1 cellular context compared by ENCODE assay signal in the genomic region with DNA sequence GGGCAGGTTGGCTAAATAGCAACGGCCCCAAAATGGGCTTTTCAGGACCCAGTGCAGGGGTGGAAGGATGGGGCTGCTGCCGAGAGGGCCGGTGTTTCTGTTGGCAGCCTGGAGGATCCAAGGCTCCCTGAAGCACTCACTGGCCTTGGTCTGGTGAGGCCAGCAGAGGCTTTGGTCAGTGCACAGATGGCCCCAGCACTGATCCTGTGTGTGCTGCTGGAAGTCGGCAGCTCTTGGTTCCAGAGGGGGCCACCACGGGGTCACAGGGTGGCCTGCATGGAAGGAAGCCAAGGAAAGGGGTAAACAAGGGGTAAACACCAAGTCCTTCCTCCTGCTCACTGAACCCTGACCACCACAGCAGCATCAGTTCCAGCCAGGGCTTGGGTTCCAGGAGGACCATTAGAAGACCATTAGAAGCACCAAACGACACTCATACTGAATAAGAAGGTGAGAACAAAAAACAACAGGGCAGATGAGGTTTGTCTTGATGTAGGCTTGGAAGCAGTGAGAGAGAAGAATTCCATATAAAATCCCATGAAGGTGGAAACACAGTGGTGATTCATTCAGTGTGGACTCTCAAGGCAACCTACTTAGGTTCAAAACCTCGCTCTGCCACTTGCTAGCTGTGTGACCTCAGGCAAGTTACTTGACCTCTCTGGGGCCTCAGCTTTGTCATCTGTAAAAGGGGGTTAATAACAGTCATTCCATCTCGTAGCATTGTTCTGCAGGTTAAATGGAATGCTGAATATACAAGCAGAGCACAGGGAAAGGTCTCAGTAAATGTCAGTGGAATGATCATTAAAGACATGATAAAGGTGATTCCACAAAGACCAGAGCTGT.
TF ChIP-seq lines count a peak whose summit lies in the region.

No MANE protein-coding gene starts in this region.

TF ChIP-seq in WTC11, 78 proteins besides CTCF, POLR2A, EP300 and RAD21 (continued from another document):
- TF ChIP-seq, protein P1, sequence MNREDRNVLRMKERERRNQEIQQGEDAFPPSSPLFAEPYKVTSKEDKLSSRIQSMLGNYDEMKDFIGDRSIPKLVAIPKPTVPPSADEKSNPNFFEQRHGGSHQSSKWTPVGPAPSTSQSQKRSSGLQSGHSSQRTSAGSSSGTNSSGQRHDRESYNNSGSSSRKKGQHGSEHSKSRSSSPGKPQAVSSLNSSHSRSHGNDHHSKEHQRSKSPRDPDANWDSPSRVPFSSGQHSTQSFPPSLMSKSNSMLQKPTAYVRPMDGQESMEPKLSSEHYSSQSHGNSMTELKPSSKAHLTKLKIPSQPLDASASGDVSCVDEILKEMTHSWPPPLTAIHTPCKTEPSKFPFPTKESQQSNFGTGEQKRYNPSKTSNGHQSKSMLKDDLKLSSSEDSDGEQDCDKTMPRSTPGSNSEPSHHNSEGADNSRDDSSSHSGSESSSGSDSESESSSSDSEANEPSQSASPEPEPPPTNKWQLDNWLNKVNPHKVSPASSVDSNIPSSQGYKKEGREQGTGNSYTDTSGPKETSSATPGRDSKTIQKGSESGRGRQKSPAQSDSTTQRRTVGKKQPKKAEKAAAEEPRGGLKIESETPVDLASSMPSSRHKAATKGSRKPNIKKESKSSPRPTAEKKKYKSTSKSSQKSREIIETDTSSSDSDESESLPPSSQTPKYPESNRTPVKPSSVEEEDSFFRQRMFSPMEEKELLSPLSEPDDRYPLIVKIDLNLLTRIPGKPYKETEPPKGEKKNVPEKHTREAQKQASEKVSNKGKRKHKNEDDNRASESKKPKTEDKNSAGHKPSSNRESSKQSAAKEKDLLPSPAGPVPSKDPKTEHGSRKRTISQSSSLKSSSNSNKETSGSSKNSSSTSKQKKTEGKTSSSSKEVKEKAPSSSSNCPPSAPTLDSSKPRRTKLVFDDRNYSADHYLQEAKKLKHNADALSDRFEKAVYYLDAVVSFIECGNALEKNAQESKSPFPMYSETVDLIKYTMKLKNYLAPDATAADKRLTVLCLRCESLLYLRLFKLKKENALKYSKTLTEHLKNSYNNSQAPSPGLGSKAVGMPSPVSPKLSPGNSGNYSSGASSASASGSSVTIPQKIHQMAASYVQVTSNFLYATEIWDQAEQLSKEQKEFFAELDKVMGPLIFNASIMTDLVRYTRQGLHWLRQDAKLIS (CRISPR knock-in tag; IDR thresholded peaks at IDR 0.05; ENCODE audit: borderline replicate concordance): no peak
- TF ChIP-seq, protein P2, sequence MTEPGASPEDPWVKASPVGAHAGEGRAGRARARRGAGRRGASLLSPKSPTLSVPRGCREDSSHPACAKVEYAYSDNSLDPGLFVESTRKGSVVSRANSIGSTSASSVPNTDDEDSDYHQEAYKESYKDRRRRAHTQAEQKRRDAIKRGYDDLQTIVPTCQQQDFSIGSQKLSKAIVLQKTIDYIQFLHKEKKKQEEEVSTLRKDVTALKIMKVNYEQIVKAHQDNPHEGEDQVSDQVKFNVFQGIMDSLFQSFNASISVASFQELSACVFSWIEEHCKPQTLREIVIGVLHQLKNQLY (CRISPR knock-in tag; IDR thresholded peaks at IDR 0.05): no peak
- TF ChIP-seq ELF4 (CRISPR knock-in tag; IDR thresholded peaks at IDR 0.05; ENCODE audit: low read depth): no peak
- no peak for TF ChIP-seq ZBTB21 (CRISPR knock-in tag; IDR thresholded peaks at IDR 0.05; ENCODE audit: borderline replicate concordance)
- TF ChIP-seq NR3C1 (CRISPR knock-in tag; conservative IDR thresholded peaks at IDR 0.05; ENCODE audit: low read depth): no peak
- no peak for TF ChIP-seq ZNF263 (CRISPR knock-in tag; IDR thresholded peaks at IDR 0.05; ENCODE audit: low read depth)
